8 cellular contexts compared by ENCODE assay signal in the genomic region with DNA sequence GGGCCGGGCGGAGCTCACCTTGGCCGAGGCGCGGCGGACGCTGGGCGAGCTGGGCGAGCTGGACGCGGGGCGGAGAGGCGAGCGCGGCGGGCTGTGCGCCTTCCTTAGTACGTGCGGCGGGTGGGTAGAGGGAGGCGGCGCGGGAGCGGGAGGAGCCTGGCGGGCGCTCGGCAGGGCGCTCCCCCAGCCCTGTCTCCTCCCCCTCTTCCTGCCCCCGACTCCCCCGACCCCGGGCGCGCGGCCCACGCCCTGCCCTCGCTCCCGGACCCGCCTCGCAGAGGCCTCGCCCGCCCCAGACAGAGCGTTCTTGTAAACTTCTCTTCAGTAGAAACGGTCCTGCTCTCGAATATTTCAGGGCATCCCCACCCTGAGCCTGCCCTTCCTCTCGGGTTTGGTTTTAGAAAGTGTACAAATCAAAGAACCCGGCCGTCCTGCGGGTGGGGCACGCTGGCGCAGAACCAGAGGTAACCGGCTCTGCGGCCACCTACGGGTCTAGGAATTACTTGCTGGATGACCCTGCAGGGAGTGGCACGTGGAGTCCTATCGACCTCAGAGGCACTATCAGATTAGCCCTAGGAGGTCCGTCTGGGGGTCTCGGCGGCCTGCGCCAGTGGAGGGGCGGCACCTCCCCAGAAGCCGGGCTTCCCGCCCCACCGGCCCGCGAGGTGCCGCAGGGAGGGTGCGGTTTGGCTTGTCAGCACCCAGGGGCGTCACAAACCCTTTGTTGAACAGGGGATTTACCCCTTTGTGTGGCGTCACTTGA. TPM values are rescaled to one million over a fixed set of nuclear protein-coding genes. Genes with fewer than 3 reads are reported as not detected.
DNase-seq lines count a peak whose midpoint lies in the region; ATAC-seq and TF ChIP-seq lines count a peak whose summit lies in the region.

A gene with protein sequence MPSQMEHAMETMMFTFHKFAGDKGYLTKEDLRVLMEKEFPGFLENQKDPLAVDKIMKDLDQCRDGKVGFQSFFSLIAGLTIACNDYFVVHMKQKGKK (minus strand): TSS at position 126 of the 763 bp plus-strand sequence. CDS start 7,629 bp downstream, outside the sequence.

- no peak within 1 kb of the TSS for H2BK5ac ChIP-seq in neuronal stem cell (ENCODE audit: low read length)

- peak within 1 kb of the TSS; percentile 78 for H3K18ac ChIP-seq in neuronal stem cell (ENCODE audit: low read length)

- peak within 1 kb of the TSS; percentile 88 for H2AFZ ChIP-seq in neuronal stem cell (ENCODE audit: low read length)

- peak within 1 kb of the TSS; percentile 72 for H3K14ac ChIP-seq in neuronal stem cell (ENCODE audit: low read length)

- H2BK120ac ChIP-seq in neuronal stem cell (ENCODE audit: low read depth, low read length): no peak within 1 kb of the TSS

- H3K27me3 ChIP-seq in H7 (ENCODE audit: control insufficient read depth, insufficient read depth, low read length) (no peaks in the 10 kb centered on the region), foreskin keratinocyte (no peaks in the 10 kb centered on the region), neuronal stem cell (ENCODE audit: control insufficient read depth in 3 of 3, insufficient read depth in 3 of 3, low read depth in 1 of 3, low read length in 3 of 3) (peaks cover 9 to 62% (median 47%) of the 10 kb centered on the region in 3 experiments), tibial nerve (no peaks in the 10 kb centered on the region)

- H3K27ac ChIP-seq in foreskin keratinocyte (peak within 1 kb of the TSS; percentile 99), neuronal stem cell (replicated peaks; ENCODE audit: low read length) (no peak within 1 kb of the TSS), tibial nerve (peak within 1 kb of the TSS; percentile 82 to 99 (median 96))

- H2AK5ac ChIP-seq in neuronal stem cell (ENCODE audit: low read depth, low read length): no peak within 1 kb of the TSS

- H3K9me3 ChIP-seq in neuronal stem cell (replicated peaks in 1 of 2; ENCODE audit: control insufficient read depth in 2 of 2, insufficient read depth in 1 of 2, low read depth in 1 of 2, low read length in 2 of 2) (peaks cover 0 to 6% of the 10 kb centered on the region in 2 donors), tibial nerve (no peaks in the 10 kb centered on the region)

- TF ChIP-seq POLR2A in Raji (IDR thresholded peaks at IDR 0.05; ENCODE audit: insufficient read depth, low read depth, low read length): peak; percentile 37; the same call in 1 of the 2 replicates
- peak; percentile 73 to 75 for TF ChIP-seq POLR2A in tibial nerve (IDR thresholded peaks at IDR 0.05)

- H3K36me3 ChIP-seq in H7 (replicated peaks; ENCODE audit: control insufficient read depth, insufficient read depth, low read length) (no peaks in the 10 kb centered on the region), neuronal stem cell (replicated peaks in 1 of 2; ENCODE audit: control insufficient read depth in 2 of 2, insufficient read depth in 2 of 2, low read length in 2 of 2) (no peaks in the 10 kb centered on the region), tibial nerve (no peaks in the 10 kb centered on the region)

- H3K4me1 ChIP-seq in foreskin keratinocyte: peaks cover 28% of the 10 kb centered on the region
- H3K4me1 ChIP-seq in neuronal stem cell (ENCODE audit: control insufficient read depth in 2 of 2, insufficient read depth in 1 of 2, low read depth in 1 of 2, low read length in 2 of 2): peaks cover 0 to 10% of the 10 kb centered on the region in 2 donors
- peaks cover 0 to 60% (median 40%) of the 10 kb centered on the region in 4 donors for H3K4me1 ChIP-seq in tibial nerve

- H3K79me1 ChIP-seq in neuronal stem cell (ENCODE audit: low read depth, low read length): no peaks in the 10 kb centered on the region

- in situ Hi-C loops in ACHN (cut with HindIII; ENCODE audit: low pct_ligation_motif_present, low pct_unique_long_range_greater_than_20kb, low sequenced_read_pairs): no loop called here

- no peak for TF ChIP-seq CTCF in foreskin keratinocyte (conservative IDR thresholded peaks at IDR 0.05)
- TF ChIP-seq CTCF in tibial nerve (IDR thresholded peaks at IDR 0.05): no peak

- no peak within 1 kb of the TSS for H4K91ac ChIP-seq in neuronal stem cell (ENCODE audit: low read depth, low read length, poor library complexity)

- DNase-seq in ACHN: peak; percentile 90
- DNase-seq in H7: peak; percentile 85
- peak; percentile 78 for DNase-seq in activated gamma-delta T cell treated with Interleukin-2 at 50 U/mL for 16 hours
- peak; percentile 73 to 83 for DNase-seq in foreskin keratinocyte
- no peak for DNase-seq in neuronal stem cell (ENCODE audit: low spot score)
- peak; percentile 60 to 61 for DNase-seq in tibial nerve (ENCODE audit: low spot score in 2 of 2)
- DNase-seq in NCI-H446 treated with DMSO at 0.1 percent for 48 hours (lab: John Stamatoyannopoulos, UW): no peak

- peak within 1 kb of the TSS; percentile 61 for H3K23ac ChIP-seq in neuronal stem cell (ENCODE audit: low read depth, low read length, poor library complexity)

- peak within 1 kb of the TSS; percentile 70 for H3K9ac ChIP-seq in neuronal stem cell (ENCODE audit: low read depth, low read length, poor library complexity)

- WGBS in neuronal stem cell (ENCODE audit: extremely low coverage in 2 of 2, insufficient read length in 2 of 2, insufficient replicate concordance in 1 of 2), 2 donors: no CpG with 5 or more reads among the region's 69 CpGs
- WGBS in tibial nerve, 2 donors: 0 to 1% methylated on average over 16 to 57 of the region's 69 CpGs

- peak; percentile 42 for ATAC-seq in foreskin keratinocyte

- H3K4me3 ChIP-seq in H7 (ENCODE audit: insufficient read depth, low read depth, low read length) (peak within 1 kb of the TSS; percentile 95), neuronal stem cell (ENCODE audit: low read length in 2 of 2) (peak within 1 kb of the TSS; percentile 31 to 71), tibial nerve (peak within 1 kb of the TSS; percentile 70 to 98 (median 92))

- peak in 1 of 2 donors; percentile 74 for TF ChIP-seq EP300 in tibial nerve (IDR thresholded peaks at IDR 0.05)

- no peak within 1 kb of the TSS for H4K8ac ChIP-seq in neuronal stem cell (ENCODE audit: low read depth, low read length)

- no peak within 1 kb of the TSS for H2BK12ac ChIP-seq in neuronal stem cell (ENCODE audit: low read length)

- no peak within 1 kb of the TSS for H3K4ac ChIP-seq in neuronal stem cell (ENCODE audit: low read length)

- H3K4me2 ChIP-seq in neuronal stem cell (ENCODE audit: insufficient read depth, low read length, poor library complexity, severe bottlenecking): peak within 1 kb of the TSS; percentile 70

- H2BK15ac ChIP-seq in neuronal stem cell (ENCODE audit: low read length): no peak within 1 kb of the TSS

RNA-seq across cellular contexts. Expression of the gene that starts here (rescaled TPM):
- 102 and 116 TPM in 2 replicates for total RNA-seq in H7 (2014; rRNA removed; shearing (Covaris generic))
- total RNA-seq in foreskin keratinocyte: 1,585 and 1,601 TPM in 2 replicates
- polyA plus RNA-seq in foreskin keratinocyte: 2,964 and 3,214 TPM in 2 replicates
- polyA plus RNA-seq in neuronal stem cell (2013, experiment 1 of 2): 3.4 TPM
- 3.2 TPM for polyA plus RNA-seq in neuronal stem cell (2013, experiment 2 of 2)
- 100 to 1,000 TPM; 108 to 230 (median 192) TPM for total RNA-seq in tibial nerve

Comparison
In these comparisons a context has a peak if more than half of its experiments do, and no peak if none do; other contexts are left out.
1. DNase-seq: peak in ACHN (single experiment), H7 (single experiment), activated gamma-delta T cell treated with Interleukin-2 at 50 U/mL for 16 hours (single experiment), foreskin keratinocyte (2 of 2) and tibial nerve (2 of 2); none in neuronal stem cell (single experiment) and NCI-H446 treated with DMSO at 0.1 percent for 48 hours (single experiment).
2. Peak in every context shown above with its lines, with median percentiles within 50 percentile points of each other: H3K4me3 ChIP-seq.